In the genomic region with DNA sequence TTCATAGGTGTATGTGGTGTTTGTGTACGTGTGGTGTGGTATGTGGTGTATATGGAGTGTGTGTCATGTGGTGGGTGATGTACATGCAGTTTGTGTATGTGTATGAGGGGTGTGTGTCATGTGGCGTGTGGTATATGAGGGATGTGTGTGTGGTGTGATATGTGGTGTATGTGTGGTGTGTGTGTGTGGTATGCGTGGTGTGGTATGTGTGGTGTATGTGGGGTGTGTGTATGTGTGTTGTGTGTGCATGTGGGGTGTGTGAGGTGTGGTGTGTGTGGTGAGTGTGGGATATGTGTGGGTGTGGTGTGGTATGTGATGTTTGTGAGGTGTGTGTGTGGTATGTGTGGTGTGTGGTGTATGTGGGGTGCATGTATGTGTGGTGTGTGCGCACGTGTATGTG, we compare ENCODE assay signal across 1 cellular context.
A peak's percentile ranks its signal among the peaks of the same experiment; 100 is the strongest.
TF ChIP-seq lines count a peak whose summit lies in the region.

No MANE protein-coding gene starts in this region.

TF ChIP-seq in K562, 482 proteins besides CTCF, POLR2A, EP300 and RAD21 (continued from another document):
- TF ChIP-seq, protein P1, sequence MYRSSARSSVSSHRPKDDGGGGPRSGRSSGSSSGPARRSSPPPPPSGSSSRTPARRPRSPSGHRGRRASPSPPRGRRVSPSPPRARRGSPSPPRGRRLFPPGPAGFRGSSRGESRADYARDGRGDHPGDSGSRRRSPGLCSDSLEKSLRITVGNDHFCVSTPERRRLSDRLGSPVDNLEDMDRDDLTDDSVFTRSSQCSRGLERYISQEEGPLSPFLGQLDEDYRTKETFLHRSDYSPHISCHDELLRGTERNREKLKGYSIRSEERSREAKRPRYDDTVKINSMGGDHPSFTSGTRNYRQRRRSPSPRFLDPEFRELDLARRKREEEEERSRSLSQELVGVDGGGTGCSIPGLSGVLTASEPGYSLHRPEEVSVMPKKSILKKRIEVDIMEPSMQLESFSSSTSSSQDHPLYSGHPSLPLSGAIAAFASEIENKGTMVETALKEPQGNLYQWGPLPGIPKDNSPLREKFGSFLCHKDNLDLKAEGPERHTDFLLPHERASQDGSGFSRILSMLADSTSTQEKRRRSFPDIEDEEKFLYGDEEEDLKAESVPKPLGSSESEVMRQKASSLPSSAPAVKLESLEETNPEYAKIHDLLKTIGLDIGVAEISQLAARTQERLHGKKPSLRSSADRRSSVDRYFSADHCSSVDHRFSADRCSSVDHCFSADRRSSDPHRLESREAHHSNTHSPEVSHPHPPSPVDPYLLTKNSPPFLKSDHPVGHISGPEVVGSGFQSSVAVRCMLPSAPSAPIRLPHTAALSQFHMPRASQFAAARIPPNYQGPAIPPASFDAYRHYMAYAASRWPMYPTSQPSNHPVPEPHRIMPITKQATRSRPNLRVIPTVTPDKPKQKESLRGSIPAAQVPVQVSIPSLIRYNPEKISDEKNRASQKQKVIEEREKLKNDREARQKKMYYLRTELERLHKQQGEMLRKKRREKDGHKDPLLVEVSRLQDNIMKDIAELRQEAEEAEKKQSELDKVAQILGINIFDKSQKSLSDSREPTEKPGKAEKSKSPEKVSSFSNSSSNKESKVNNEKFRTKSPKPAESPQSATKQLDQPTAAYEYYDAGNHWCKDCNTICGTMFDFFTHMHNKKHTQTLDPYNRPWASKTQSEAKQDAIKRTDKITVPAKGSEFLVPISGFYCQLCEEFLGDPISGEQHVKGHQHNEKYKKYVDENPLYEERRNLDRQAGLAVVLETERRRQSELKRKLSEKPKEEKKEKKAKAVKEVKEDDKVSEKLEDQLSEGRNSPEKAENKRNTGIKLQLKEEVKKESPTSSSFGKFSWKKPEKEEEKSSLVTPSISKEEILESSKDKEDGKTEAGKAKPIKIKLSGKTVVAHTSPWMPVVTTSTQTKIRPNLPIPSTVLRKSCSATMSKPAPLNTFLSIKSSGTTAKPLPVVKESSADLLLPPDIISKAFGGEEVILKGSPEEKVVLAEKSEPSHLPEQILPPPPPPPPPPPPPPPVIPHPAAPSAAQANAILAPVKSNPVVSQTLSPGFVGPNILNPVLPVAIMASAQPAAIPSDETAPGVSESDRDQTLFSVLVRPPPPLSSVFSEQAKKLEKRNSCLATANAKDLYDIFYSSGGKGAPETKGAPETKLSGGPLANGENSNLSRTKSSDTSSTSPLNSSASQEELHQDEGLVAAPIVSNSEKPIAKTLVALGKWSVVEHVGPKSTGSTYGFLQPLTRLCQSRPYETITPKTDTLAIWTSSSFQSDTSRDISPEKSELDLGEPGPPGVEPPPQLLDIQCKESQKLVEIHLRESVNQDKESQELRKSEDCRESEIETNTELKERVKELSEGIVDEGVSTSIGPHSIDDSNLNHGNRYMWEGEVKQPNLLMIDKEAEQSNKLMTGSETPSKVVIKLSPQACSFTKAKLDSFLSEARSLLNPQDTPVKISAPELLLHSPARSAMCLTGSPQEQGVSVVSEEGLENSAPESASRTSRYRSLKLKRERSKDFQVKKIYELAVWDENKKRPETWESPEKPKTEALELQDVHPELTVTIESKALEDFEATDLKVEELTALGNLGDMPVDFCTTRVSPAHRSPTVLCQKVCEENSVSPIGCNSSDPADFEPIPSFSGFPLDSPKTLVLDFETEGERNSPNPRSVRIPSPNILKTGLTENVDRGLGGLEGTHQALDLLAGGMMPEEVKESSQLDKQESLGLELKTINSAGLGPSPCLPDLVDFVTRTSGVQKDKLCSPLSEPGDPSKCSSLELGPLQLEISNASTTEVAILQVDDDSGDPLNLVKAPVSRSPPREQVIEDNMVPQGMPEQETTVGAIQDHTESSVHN (IDR thresholded peaks at IDR 0.05; ENCODE audit: borderline replicate concordance in 1 of 2, low read depth in 1 of 2), result no peak
- no peak for TF ChIP-seq RNF2 (IDR thresholded peaks at IDR 0.05)
- no peak for TF ChIP-seq MYBL2 (IDR thresholded peaks at IDR 0.05; ENCODE audit: low read depth)
- TF ChIP-seq MYBL2 (CRISPR knock-in tag; IDR thresholded peaks at IDR 0.05; ENCODE audit: borderline replicate concordance), result no peak
- TF ChIP-seq, protein P2, sequence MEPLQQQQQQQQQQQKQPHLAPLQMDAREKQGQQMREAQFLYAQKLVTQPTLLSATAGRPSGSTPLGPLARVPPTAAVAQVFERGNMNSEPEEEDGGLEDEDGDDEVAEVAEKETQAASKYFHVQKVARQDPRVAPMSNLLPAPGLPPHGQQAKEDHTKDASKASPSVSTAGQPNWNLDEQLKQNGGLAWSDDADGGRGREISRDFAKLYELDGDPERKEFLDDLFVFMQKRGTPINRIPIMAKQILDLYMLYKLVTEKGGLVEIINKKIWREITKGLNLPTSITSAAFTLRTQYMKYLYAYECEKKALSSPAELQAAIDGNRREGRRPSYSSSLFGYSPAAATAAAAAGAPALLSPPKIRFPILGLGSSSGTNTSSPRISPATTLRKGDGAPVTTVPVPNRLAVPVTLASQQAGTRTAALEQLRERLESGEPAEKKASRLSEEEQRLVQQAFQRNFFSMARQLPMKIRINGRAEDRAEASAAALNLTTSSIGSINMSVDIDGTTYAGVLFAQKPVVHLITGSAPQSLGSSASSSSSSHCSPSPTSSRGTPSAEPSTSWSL (CRISPR knock-in tag; IDR thresholded peaks at IDR 0.05; ENCODE audit: borderline replicate concordance), result no peak
- no peak for TF ChIP-seq ZNF785 (CRISPR knock-in tag; IDR thresholded peaks at IDR 0.05)
- TF ChIP-seq, protein P3, sequence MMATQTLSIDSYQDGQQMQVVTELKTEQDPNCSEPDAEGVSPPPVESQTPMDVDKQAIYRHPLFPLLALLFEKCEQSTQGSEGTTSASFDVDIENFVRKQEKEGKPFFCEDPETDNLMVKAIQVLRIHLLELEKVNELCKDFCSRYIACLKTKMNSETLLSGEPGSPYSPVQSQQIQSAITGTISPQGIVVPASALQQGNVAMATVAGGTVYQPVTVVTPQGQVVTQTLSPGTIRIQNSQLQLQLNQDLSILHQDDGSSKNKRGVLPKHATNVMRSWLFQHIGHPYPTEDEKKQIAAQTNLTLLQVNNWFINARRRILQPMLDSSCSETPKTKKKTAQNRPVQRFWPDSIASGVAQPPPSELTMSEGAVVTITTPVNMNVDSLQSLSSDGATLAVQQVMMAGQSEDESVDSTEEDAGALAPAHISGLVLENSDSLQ (IDR thresholded peaks at IDR 0.05), result no peak
- peak; percentile 73; the same call in 1 of the 2 replicates for TF ChIP-seq TSC22D4 (tag; IDR thresholded peaks at IDR 0.05)
TF ChIP-seq in K562: peak in this region for 4.
